In the genomic region with DNA sequence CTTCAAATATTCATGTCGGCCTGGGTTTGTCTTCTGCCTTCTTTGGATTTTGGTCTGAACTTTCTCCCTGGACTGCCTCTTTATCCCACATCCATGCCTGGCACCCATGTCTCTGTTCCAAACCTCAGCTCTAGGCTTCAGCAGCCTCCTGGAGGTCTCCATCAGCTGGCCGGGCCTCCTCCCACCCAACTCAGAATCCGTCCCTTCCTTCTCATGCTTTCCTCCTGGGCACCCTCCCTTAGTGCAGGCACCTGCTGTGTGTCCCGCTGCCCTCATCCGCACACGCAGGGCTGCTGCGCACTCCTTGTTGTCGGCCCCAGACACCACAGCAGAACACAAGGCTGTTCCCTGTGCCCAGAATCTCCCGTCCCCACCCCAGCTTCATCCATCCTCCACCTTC, we compare ENCODE assay signal across 18 cellular contexts. TPM values are rescaled to one million over a fixed set of nuclear protein-coding genes. Genes with fewer than 3 reads are reported as not detected.
A peak's percentile ranks its signal among the peaks of the same experiment; 100 is the strongest.
DNase-seq lines count a peak whose midpoint lies in the region; ATAC-seq lines count a peak whose summit lies in the region.
"Had no signal": no experiment of that assay in that cellular context is flagged by ENCODE, and none has a peak within 500 bp of the region (broad histone marks: within the 10 kb centered on the region; RNA-seq: fewer than 3 reads in every experiment).

No MANE protein-coding gene starts in this region.

- no peak overlapping the region for H3K27ac ChIP-seq in BLaER1
- no peak overlapping the region for H3K27ac ChIP-seq in CD4-positive, CD25-positive, alpha-beta regulatory T cell (ENCODE audit: insufficient read depth, low read length, poor library complexity, severe bottlenecking)
- no peak overlapping the region for H3K27ac ChIP-seq in naive thymus-derived CD4-positive, alpha-beta T cell (ENCODE audit: low read depth, low read length)
- H3K27ac ChIP-seq: KMS-11, PC-9, SJCRH30 had no signal

- POLR2A ChIA-PET in naive thymus-derived CD4-positive, alpha-beta T cell (lab: Charles Lee) = no interaction called here

- H3K4me1 Mint-ChIP-seq in CD4-positive, CD25-positive, alpha-beta regulatory T cell = peaks cover 6 to 65% (median 40%) of the 10 kb centered on the region in 4 donors
- H3K4me1 Mint-ChIP-seq in activated T-helper 1 cell treated with anti-CD3 and anti-CD28 coated beads, Interleukin-12 subunit alpha, Interleukin-12 subunit beta, Interleukin-2, Interleukin-4 antibody, amounts not matched to agents 30 ng/mL and 10 ng/mL and 1 ng/mL, durations not matched to agents 14 hours and 24 hours and 36 hours (ENCODE audit: low read depth) = peaks cover 91% of the 10 kb centered on the region
- peaks cover 23 to 80% (median 34%) of the 10 kb centered on the region in 7 donors for H3K4me1 Mint-ChIP-seq in naive thymus-derived CD4-positive, alpha-beta T cell
- H3K4me1 Mint-ChIP-seq in activated naive CD4-positive, alpha-beta T cell treated with anti-CD3 and anti-CD28 coated beads, Interleukin-2, amount 10 ng/mL, durations not matched to agents 7 days and 5 days = peaks cover 65% of the 10 kb centered on the region

- intact Hi-C loops in activated T-helper 1 cell treated with anti-CD3 and anti-CD28 coated beads, Interleukin-12 subunit alpha, Interleukin-12 subunit beta, Interleukin-2, Interleukin-4 antibody, amounts not matched to agents 30 ng/mL and 10 ng/mL and 1 ng/mL, durations not matched to agents 14 hours and 24 hours and 36 hours (cut with micrococcal nuclease) = no loop called here
- intact Hi-C loops in naive thymus-derived CD4-positive, alpha-beta T cell (cut with micrococcal nuclease) = no loop called here

- H3K27me3 Mint-ChIP-seq in CD4-positive, CD25-positive, alpha-beta regulatory T cell = no peaks in the 10 kb centered on the region
- H3K27me3 Mint-ChIP-seq in activated T-helper 1 cell treated with anti-CD3 and anti-CD28 coated beads, Interleukin-12 subunit alpha, Interleukin-12 subunit beta, Interleukin-2, Interleukin-4 antibody, amounts not matched to agents 30 ng/mL and 10 ng/mL and 1 ng/mL, durations not matched to agents 14 hours and 24 hours and 36 hours (ENCODE audit: insufficient read depth) = no peaks in the 10 kb centered on the region
- H3K27me3 Mint-ChIP-seq in naive thymus-derived CD4-positive, alpha-beta T cell = no peaks in the 10 kb centered on the region
- peaks cover 4% of the 10 kb centered on the region for H3K27me3 Mint-ChIP-seq in activated naive CD4-positive, alpha-beta T cell treated with anti-CD3 and anti-CD28 coated beads, Interleukin-2, amount 10 ng/mL, durations not matched to agents 7 days and 5 days

- H3K9me3 ChIP-seq in BLaER1 = no peaks in the 10 kb centered on the region
- H3K9me3 ChIP-seq in CD4-positive, CD25-positive, alpha-beta regulatory T cell (ENCODE audit: control insufficient read depth in 2 of 2, low read length in 2 of 2) = no peaks in the 10 kb centered on the region
- no peaks in the 10 kb centered on the region for H3K9me3 ChIP-seq in naive thymus-derived CD4-positive, alpha-beta T cell (ENCODE audit: control insufficient read depth in 2 of 3, low read length in 3 of 3)
- H3K9me3 ChIP-seq: BE2C, SJCRH30 had no signal

- H3K36me3 ChIP-seq in BLaER1 = peaks cover 41% of the 10 kb centered on the region
- no peaks in the 10 kb centered on the region for H3K36me3 ChIP-seq in CD4-positive, CD25-positive, alpha-beta regulatory T cell (ENCODE audit: control insufficient read depth, insufficient read depth, low read length)
- no peaks in the 10 kb centered on the region for H3K36me3 ChIP-seq in naive thymus-derived CD4-positive, alpha-beta T cell (ENCODE audit: control insufficient read depth in 2 of 3, insufficient read depth in 3 of 3, low read length in 3 of 3)
- H3K36me3 ChIP-seq: BE2C, SJCRH30 had no signal

- H3K4me1 ChIP-seq in BLaER1 = peaks cover 100% of the 10 kb centered on the region
- peaks cover 56% of the 10 kb centered on the region for H3K4me1 ChIP-seq in CD4-positive, CD25-positive, alpha-beta regulatory T cell (ENCODE audit: control insufficient read depth, insufficient read depth, low read length, poor library complexity, severe bottlenecking)
- peaks cover 29 to 33% of the 10 kb centered on the region in 2 donors for H3K4me1 ChIP-seq in naive thymus-derived CD4-positive, alpha-beta T cell (ENCODE audit: control insufficient read depth in 2 of 2, insufficient read depth in 2 of 2, low read length in 2 of 2)

- H3K4me2 ChIP-seq in BLaER1 = peak overlapping the region; percentile 89
- H3K4me2 ChIP-seq: KMS-11, PC-9 had no signal

- H3K9ac ChIP-seq in BLaER1 = 0 out of 2 replicates have a peak overlapping the region, but pooled peaks have one; percentile 23
- H3K9ac ChIP-seq: KMS-11 had no signal

- peaks cover 0 to 3% (median 0%) of the 10 kb centered on the region in 7 donors for H3K9me3 Mint-ChIP-seq in CD4-positive, CD25-positive, alpha-beta regulatory T cell
- peaks cover 6% of the 10 kb centered on the region for H3K9me3 Mint-ChIP-seq in activated T-helper 1 cell treated with anti-CD3 and anti-CD28 coated beads, Interleukin-12 subunit alpha, Interleukin-12 subunit beta, Interleukin-2, Interleukin-4 antibody, amounts not matched to agents 30 ng/mL and 10 ng/mL and 1 ng/mL, durations not matched to agents 14 hours and 24 hours and 36 hours
- H3K9me3 Mint-ChIP-seq in naive thymus-derived CD4-positive, alpha-beta T cell = peaks cover 0 to 3% (median 0%) of the 10 kb centered on the region in 11 donors
- peaks cover 2% of the 10 kb centered on the region for H3K9me3 Mint-ChIP-seq in activated naive CD4-positive, alpha-beta T cell treated with anti-CD3 and anti-CD28 coated beads, Interleukin-2, amount 10 ng/mL, durations not matched to agents 7 days and 5 days

- ATAC-seq in CD4-positive, CD25-positive, alpha-beta regulatory T cell (ENCODE audit: low read depth in 2 of 2) = no peak
- ATAC-seq in naive thymus-derived CD4-positive, alpha-beta T cell = no peak
- no peak for ATAC-seq in HG03039 (IDR thresholded peaks at IDR 0.05; ENCODE audit: unreplicated experiment)
- ATAC-seq: HepG2 had no signal

- no peak overlapping the region for H3K4me3 ChIP-seq in BLaER1
- H3K4me3 ChIP-seq in CD4-positive, CD25-positive, alpha-beta regulatory T cell (ENCODE audit: low read depth, low read length) = no peak overlapping the region
- H3K4me3 ChIP-seq in naive thymus-derived CD4-positive, alpha-beta T cell (ENCODE audit: low read length) = no peak overlapping the region
- H3K4me3 ChIP-seq: PC-9, SJCRH30 had no signal

- DNase-seq in CD4-positive, CD25-positive, alpha-beta regulatory T cell = no peak
- DNase-seq in activated T-helper 1 cell treated with anti-CD3 and anti-CD28 coated beads, Interleukin-12 subunit alpha, Interleukin-12 subunit beta, Interleukin-2, Interleukin-4 antibody, amounts not matched to agents 30 ng/mL and 10 ng/mL and 1 ng/mL, durations not matched to agents 14 hours and 24 hours and 36 hours (ENCODE audit: low spot score) = no peak
- DNase-seq in naive thymus-derived CD4-positive, alpha-beta T cell = no peak
- no peak for DNase-seq in activated naive CD4-positive, alpha-beta T cell treated with anti-CD3 and anti-CD28 coated beads, Interleukin-2, amount 10 ng/mL, durations not matched to agents 7 days and 5 days
- no peak for DNase-seq in SW 1271 (lab: John Stamatoyannopoulos, UW)
- DNase-seq: BE2C, EL, NCI-H1048, NCI-H1436 treated with DMSO at 0.1 percent for 48 hours, NCI-H2029 treated with DMSO at 0.1 percent for 48 hours, NCI-H510A, NCI-H774, PC-9, SJCRH30 had no signal

- peak overlapping the region; percentile 42 to 92 (median 54) for H3K27ac Mint-ChIP-seq in CD4-positive, CD25-positive, alpha-beta regulatory T cell
- H3K27ac Mint-ChIP-seq in activated T-helper 1 cell treated with anti-CD3 and anti-CD28 coated beads, Interleukin-12 subunit alpha, Interleukin-12 subunit beta, Interleukin-2, Interleukin-4 antibody, amounts not matched to agents 30 ng/mL and 10 ng/mL and 1 ng/mL, durations not matched to agents 14 hours and 24 hours and 36 hours = peak overlapping the region; percentile 81
- H3K27ac Mint-ChIP-seq in naive thymus-derived CD4-positive, alpha-beta T cell = peak overlapping the region in 5 of 9 donors; percentile 1 to 65 (median 32)
- no peak overlapping the region for H3K27ac Mint-ChIP-seq in activated naive CD4-positive, alpha-beta T cell treated with anti-CD3 and anti-CD28 coated beads, Interleukin-2, amount 10 ng/mL, durations not matched to agents 7 days and 5 days

- peak overlapping the region in 1 of 4 donors; percentile 22 for H3K4me3 Mint-ChIP-seq in CD4-positive, CD25-positive, alpha-beta regulatory T cell
- H3K4me3 Mint-ChIP-seq in activated T-helper 1 cell treated with anti-CD3 and anti-CD28 coated beads, Interleukin-12 subunit alpha, Interleukin-12 subunit beta, Interleukin-2, Interleukin-4 antibody, amounts not matched to agents 30 ng/mL and 10 ng/mL and 1 ng/mL, durations not matched to agents 14 hours and 24 hours and 36 hours = no peak overlapping the region
- H3K4me3 Mint-ChIP-seq in naive thymus-derived CD4-positive, alpha-beta T cell = no peak overlapping the region
- H3K4me3 Mint-ChIP-seq in activated naive CD4-positive, alpha-beta T cell treated with anti-CD3 and anti-CD28 coated beads, Interleukin-2, amount 10 ng/mL, durations not matched to agents 7 days and 5 days = no peak overlapping the region

- H3K27me3 ChIP-seq in BLaER1 = no peaks in the 10 kb centered on the region
- no peaks in the 10 kb centered on the region for H3K27me3 ChIP-seq in CD4-positive, CD25-positive, alpha-beta regulatory T cell (ENCODE audit: control insufficient read depth, insufficient read depth, low read length)
- H3K27me3 ChIP-seq in naive thymus-derived CD4-positive, alpha-beta T cell (ENCODE audit: control insufficient read depth in 2 of 2, insufficient read depth in 2 of 2, low read length in 2 of 2) = no peaks in the 10 kb centered on the region
- H3K27me3 ChIP-seq: BE2C, SJCRH30 had no signal

- CTCF ChIA-PET in naive thymus-derived CD4-positive, alpha-beta T cell (lab: Charles Lee) = interaction anchor here (1.0 kb wide), 1 partner anchor 8 kb away, joined by 3 read pairs; no protein-coding TSS in a partner anchor
- CTCF ChIA-PET in activated naive CD4-positive, alpha-beta T cell treated with anti-CD3 and anti-CD28 coated beads, Interleukin-2, amount 10 ng/mL, durations not matched to agents 7 days and 5 days (lab: Charles Lee) = interaction anchor here (1.3 to 1.6 kb wide), 2 partner anchors 9 to 104 kb away, joined by 3 to 7 read pairs; a partner anchor contains a TSS

- peaks cover 89% of the 10 kb centered on the region for H4K20me1 ChIP-seq in BLaER1

- H3K36me3 Mint-ChIP-seq in CD4-positive, CD25-positive, alpha-beta regulatory T cell = no peaks in the 10 kb centered on the region
- peaks cover 39% of the 10 kb centered on the region for H3K36me3 Mint-ChIP-seq in activated T-helper 1 cell treated with anti-CD3 and anti-CD28 coated beads, Interleukin-12 subunit alpha, Interleukin-12 subunit beta, Interleukin-2, Interleukin-4 antibody, amounts not matched to agents 30 ng/mL and 10 ng/mL and 1 ng/mL, durations not matched to agents 14 hours and 24 hours and 36 hours (ENCODE audit: low read depth)
- peaks cover 0 to 14% (median 0%) of the 10 kb centered on the region in 5 donors for H3K36me3 Mint-ChIP-seq in naive thymus-derived CD4-positive, alpha-beta T cell
- peaks cover 4% of the 10 kb centered on the region for H3K36me3 Mint-ChIP-seq in activated naive CD4-positive, alpha-beta T cell treated with anti-CD3 and anti-CD28 coated beads, Interleukin-2, amount 10 ng/mL, durations not matched to agents 7 days and 5 days

RNA-seq across cellular contexts. Expression of a gene that starts 14.0 kb away (rescaled TPM):
- total RNA-seq in CD4-positive, CD25-positive, alpha-beta regulatory T cell = not detected
- under 1 TPM in 3 of 4 donors, not detected in 1; 0.10 to 0.32 (median 0.15) TPM for polyA plus RNA-seq in CD4-positive, CD25-positive, alpha-beta regulatory T cell
- 0.20 and 0.26 TPM in 2 replicates for total RNA-seq in activated T-helper 1 cell treated with anti-CD3 and anti-CD28 coated beads, Interleukin-12 subunit alpha, Interleukin-12 subunit beta, Interleukin-2, Interleukin-4 antibody, amounts not matched to agents 30 ng/mL and 10 ng/mL and 1 ng/mL, durations not matched to agents 14 hours and 24 hours and 36 hours
- total RNA-seq in naive thymus-derived CD4-positive, alpha-beta T cell = 1 to 10 TPM in 1 of 5 experiments, under 1 TPM in 4; 0.31 to 2.7 (median 0.40) TPM
- polyA plus RNA-seq in naive thymus-derived CD4-positive, alpha-beta T cell = under 1 TPM in 1 of 2 donors, not detected in 1; 0.51 TPM

RNA-seq across cellular contexts. Expression of a gene that starts 45.7 kb away (rescaled TPM):
- total RNA-seq in CD4-positive, CD25-positive, alpha-beta regulatory T cell = 14.2 TPM
- polyA plus RNA-seq in CD4-positive, CD25-positive, alpha-beta regulatory T cell = 10 to 100 TPM; 15.6 to 19.2 (median 16.7) TPM
- total RNA-seq in activated T-helper 1 cell treated with anti-CD3 and anti-CD28 coated beads, Interleukin-12 subunit alpha, Interleukin-12 subunit beta, Interleukin-2, Interleukin-4 antibody, amounts not matched to agents 30 ng/mL and 10 ng/mL and 1 ng/mL, durations not matched to agents 14 hours and 24 hours and 36 hours = 12.3 and 14.6 TPM in 2 replicates
- 10 to 100 TPM in 3 of 5 experiments, 1 to 10 TPM in 2; 8.6 to 13.4 (median 10.1) TPM for total RNA-seq in naive thymus-derived CD4-positive, alpha-beta T cell
- polyA plus RNA-seq in naive thymus-derived CD4-positive, alpha-beta T cell = 10 to 100 TPM; 20.5 to 22.5 TPM
